In the genomic region with DNA sequence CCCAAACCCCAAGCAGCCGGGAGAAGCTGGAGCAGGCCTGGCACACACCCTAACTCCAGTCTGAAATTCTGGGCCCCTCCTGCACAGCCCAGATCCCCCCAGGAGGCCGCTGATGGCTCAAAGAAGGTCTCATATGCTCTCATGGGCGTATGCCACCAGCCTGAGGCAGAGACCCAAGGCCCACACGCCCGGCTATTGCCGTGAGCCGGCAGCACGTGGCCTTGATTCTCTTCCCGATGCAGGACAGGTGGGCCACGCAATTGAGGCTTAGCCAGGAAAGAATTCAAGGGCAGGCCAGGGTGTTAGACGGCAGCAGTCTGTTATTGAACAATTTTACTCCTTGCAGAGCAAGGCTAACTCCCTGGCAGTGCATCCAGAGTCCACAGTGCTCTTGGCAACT, we compare ENCODE assay signal across 19 cellular contexts. TPM values are rescaled to one million over a fixed set of nuclear protein-coding genes. Genes with fewer than 3 reads are reported as not detected.
A peak's percentile ranks its signal among the peaks of the same experiment; 100 is the strongest.
DNase-seq lines count a peak whose midpoint lies in the region; ATAC-seq, FAIRE-seq and TF ChIP-seq lines count a peak whose summit lies in the region.
"Had no signal": no experiment of that assay in that cellular context is flagged by ENCODE, and none has a peak within 500 bp of the region (broad histone marks: within the 10 kb centered on the region; RNA-seq: fewer than 3 reads in every experiment).

No MANE protein-coding gene starts in this region.

- peak overlapping the region in 4 of 5 donors; percentile 60 to 93 (median 79) for H3K4me3 Mint-ChIP-seq in immature natural killer cell
- H3K4me3 Mint-ChIP-seq: CD8-positive, alpha-beta T cell; IgD-negative memory B cell had no signal

- H3K23ac ChIP-seq in IMR-90 (ENCODE audit: low read depth, low read length): no peak overlapping the region

- H3K27me3 Mint-ChIP-seq in immature natural killer cell (ENCODE audit: low read depth in 3 of 3): peaks cover 2 to 26% (median 7%) of the 10 kb centered on the region in 3 donors

- no peak overlapping the region for H4K5ac ChIP-seq in IMR-90 (ENCODE audit: low read depth, low read length)

- H2AK5ac ChIP-seq in IMR-90 (ENCODE audit: low read depth, low read length): no peak overlapping the region

- H2AK9ac ChIP-seq in IMR-90 (replicated peaks; ENCODE audit: low read depth, low read length, poor library complexity): no peak overlapping the region

- no peak overlapping the region for H2BK20ac ChIP-seq in IMR-90 (ENCODE audit: low read depth, low read length)

- ATAC-seq in IMR-90 (ENCODE audit: low read depth): no peak
- no peak for ATAC-seq in K562
- no peak for ATAC-seq in GM21360 (IDR thresholded peaks at IDR 0.05; ENCODE audit: unreplicated experiment)
- ATAC-seq: CD8-positive, alpha-beta T cell had no signal

- DNase-seq in 8988T (peak; percentile 34), IMR-90 (no peak), K562 (ENCODE audit: extremely low read depth in 1 of 4, low spot score in 3 of 4) (no peak), immature natural killer cell (no peak), putamen (ENCODE audit: low spot score) (no peak), MM.1S (no peak)
- DNase-seq: ACHN; CD8-positive, alpha-beta T cell; GDM1; Karpas-422; NCI-H1694; NCI-H2081; NCI-H748 treated with DMSO at 0.1 percent for 48 hours; SJCRH30 had no signal

- no peaks in the 10 kb centered on the region for H3K79me2 ChIP-seq in K562 (ENCODE audit: control insufficient read depth, insufficient read depth, low read length)
- no peaks in the 10 kb centered on the region for H3K79me2 ChIP-seq in MM.1S (ENCODE audit: low read length)

- H4K91ac ChIP-seq in IMR-90 (ENCODE audit: insufficient read depth, low read depth, low read length): no peak overlapping the region

- H3K36me3 Mint-ChIP-seq in immature natural killer cell: peaks cover 6 to 13% (median 7%) of the 10 kb centered on the region in 3 donors

- no peak overlapping the region for H3K4ac ChIP-seq in IMR-90 (ENCODE audit: low read depth, low read length)

- no TSS peak for BruUV-seq in IMR-90 (replicated peaks; lab: Mats Ljungman, UMichigan)
- no TSS peak for BruUV-seq in K562 (replicated peaks; lab: Mats Ljungman, UMichigan)

- H3K27me3 ChIP-seq in IMR-90 (ENCODE audit: control insufficient read depth, insufficient read depth, low read length): peaks cover 44% of the 10 kb centered on the region
- H3K27me3 ChIP-seq in K562 (ENCODE audit: control insufficient read depth in 2 of 2, insufficient read depth in 2 of 2, low read length in 2 of 2): peaks cover 38 to 55% of the 10 kb centered on the region in 2 experiments; a peak in 4 of 5 replicates
- H3K27me3 ChIP-seq in MM.1S (replicated peaks; ENCODE audit: insufficient read depth, low read length): peaks cover 21% of the 10 kb centered on the region
- H3K27me3 ChIP-seq: BLaER1, SJCRH30 had no signal

- no peaks in the 10 kb centered on the region for H4K20me1 ChIP-seq in IMR-90 (ENCODE audit: insufficient read depth, low read length)
- H4K20me1 ChIP-seq in K562 (replicated peaks; ENCODE audit: control insufficient read depth, insufficient read depth, low read length): peaks cover 13% of the 10 kb centered on the region
- no peaks in the 10 kb centered on the region for H4K20me1 ChIP-seq in MM.1S (ENCODE audit: insufficient read depth, low read length)
- H4K20me1 ChIP-seq: BLaER1 had no signal

- H2BK120ac ChIP-seq in IMR-90 (ENCODE audit: low read depth, low read length): no peak overlapping the region

- H3K4me1 Mint-ChIP-seq in immature natural killer cell: peaks cover 27 to 95% of the 10 kb centered on the region in 2 donors

- H3K27ac ChIP-seq in IMR-90 (ENCODE audit: insufficient read depth, low read length) (no peak overlapping the region), K562 (ENCODE audit: extremely low read depth, low read depth, low read length) (no peak overlapping the region), MM.1S (ENCODE audit: low read length) (no peak overlapping the region)
- H3K27ac ChIP-seq: BLaER1, SJCRH30 had no signal

- FAIRE-seq in K562 (lab: Jason Lieb, UNC): no peak
- FAIRE-seq: H1, HTR-8/SVneo had no signal

- peak overlapping the region in 3 of 6 donors; percentile 55 to 90 (median 76) for H3K27ac Mint-ChIP-seq in immature natural killer cell
- H3K27ac Mint-ChIP-seq: CD8-positive, alpha-beta T cell; IgD-negative memory B cell had no signal

- no peak overlapping the region for H4K8ac ChIP-seq in IMR-90 (ENCODE audit: low read depth in 2 of 2, low read length in 2 of 2)

- H3K4me2 ChIP-seq in IMR-90 (ENCODE audit: low read depth, low read length) (no peak overlapping the region), K562 (ENCODE audit: insufficient read depth, low read length) (no peak overlapping the region), MM.1S (ENCODE audit: low read depth, low read length) (no peak overlapping the region)
- H3K4me2 ChIP-seq: BLaER1 had no signal

- no peaks in the 10 kb centered on the region for H3K79me1 ChIP-seq in IMR-90 (ENCODE audit: low read depth in 1 of 2, low read length in 2 of 2)

- dilution Hi-C loops in IMR-90 (cut with HindIII; ENCODE audit: low sequenced_read_pairs, unreplicated experiment): no loop called here

- H3K9me2 ChIP-seq in MM.1S (replicated peaks; ENCODE audit: insufficient read depth, low read length): no peaks in the 10 kb centered on the region

- no peak for TF ChIP-seq EP300 in K562 (IDR thresholded peaks at IDR 0.05; ENCODE audit: low read length)

- TF ChIP-seq RAD21 in IMR-90 (IDR thresholded peaks at IDR 0.05; ENCODE audit: low read length) (no peak), K562 (CRISPR knock-in tag; conservative IDR thresholded peaks at IDR 0.05 in 1 of 2, IDR thresholded peaks at IDR 0.05 in 1 of 2) (no peak)

- no peaks in the 10 kb centered on the region for H3F3A ChIP-seq in MM.1S (ENCODE audit: insufficient read depth, low read length)

- H3K9me3 Mint-ChIP-seq in immature natural killer cell: peaks cover 10 to 20% (median 12%) of the 10 kb centered on the region in 6 donors

- H3K18ac ChIP-seq in IMR-90 (ENCODE audit: low read depth, low read length): no peak overlapping the region

- H3K56ac ChIP-seq in IMR-90 (ENCODE audit: extremely low read depth, insufficient read depth, low read length): no peak overlapping the region

- no peaks in the 10 kb centered on the region for H3K36me3 ChIP-seq in IMR-90 (ENCODE audit: control insufficient read depth, insufficient read depth, low read length)
- no peaks in the 10 kb centered on the region for H3K36me3 ChIP-seq in K562 (ENCODE audit: control insufficient read depth, insufficient read depth, low read length)
- no peaks in the 10 kb centered on the region for H3K36me3 ChIP-seq in MM.1S (replicated peaks; ENCODE audit: insufficient read depth, low read length)
- H3K36me3 ChIP-seq: BLaER1, SJCRH30 had no signal

- H3K9me3 ChIP-seq in IMR-90 (ENCODE audit: control insufficient read depth, insufficient read depth, low read length) (peaks cover 33% of the 10 kb centered on the region), K562 (replicated peaks; ENCODE audit: control insufficient read depth, insufficient read depth, low read depth, low read length) (peaks cover 21% of the 10 kb centered on the region), MM.1S (replicated peaks; ENCODE audit: insufficient read depth, low read length) (no peaks in the 10 kb centered on the region)

- POLR2A ChIA-PET in IMR-90 (lab: Charles Lee; ENCODE audit: unreplicated experiment) (no interaction called here), K562 (lab: Yijun Ruan, JAX) (interaction anchor here (0.7 to 1.7 kb wide), 2 partner anchors 9 to 63 kb away, joined by 3 to 5 read pairs; no protein-coding TSS in a partner anchor)

- H2BK15ac ChIP-seq in IMR-90 (ENCODE audit: low read depth, low read length): no peak overlapping the region

- H3K4me1 ChIP-seq in IMR-90 (ENCODE audit: control insufficient read depth, insufficient read depth, low read length): no peaks in the 10 kb centered on the region
- peaks cover 0 to 47% of the 10 kb centered on the region in 2 experiments; a peak in 3 of 5 replicates for H3K4me1 ChIP-seq in K562 (replicated peaks in 1 of 2; ENCODE audit: control insufficient read depth in 2 of 2, insufficient read depth in 2 of 2, low read length in 2 of 2)
- H3K4me1 ChIP-seq in MM.1S (ENCODE audit: low read length): no peaks in the 10 kb centered on the region
- H3K4me1 ChIP-seq: SJCRH30 had no signal

- in situ Hi-C loops in IMR-90 (cut with MboI; ENCODE audit: low sequenced_read_pairs): no loop called here
- in situ Hi-C loops in K562 (cut with MboI): no loop called here

- no peak overlapping the region for H3K14ac ChIP-seq in IMR-90 (replicated peaks; ENCODE audit: low read depth, low read length)

- H3K4me3 ChIP-seq in IMR-90 (ENCODE audit: insufficient read depth, low read depth, low read length) (no peak overlapping the region), K562 (no peak overlapping the region), MM.1S (ENCODE audit: low read length) (no peak overlapping the region)
- H3K4me3 ChIP-seq: BLaER1, SJCRH30 had no signal

- intact Hi-C loops in IMR-90 (cut with micrococcal nuclease) (no loop called here), K562 (cut with micrococcal nuclease) (no loop called here)

- H2BK5ac ChIP-seq in IMR-90 (ENCODE audit: low read depth, low read length, poor library complexity, severe bottlenecking): no peak overlapping the region

- TF ChIP-seq CTCF in IMR-90 (conservative IDR thresholded peaks at IDR 0.05; ENCODE audit: low read depth, low read length) (no peak), K562 (IDR thresholded peaks at IDR 0.05 in 2 of 3, conservative IDR thresholded peaks at IDR 0.05 in 1 of 3; ENCODE audit: insufficient read depth in 2 of 3, low read depth in 1 of 3, low read length in 3 of 3) (no peak), MM.1S (IDR thresholded peaks at IDR 0.05; ENCODE audit: low read length) (no peak)

- no peak for TF ChIP-seq POLR2A in IMR-90 (IDR thresholded peaks at IDR 0.05; ENCODE audit: low read depth, low read length)
- no peak for TF ChIP-seq POLR2A in K562 (conservative IDR thresholded peaks at IDR 0.05)

- H3K9me1 ChIP-seq in IMR-90 (ENCODE audit: insufficient read depth, low read length): no peaks in the 10 kb centered on the region
- no peaks in the 10 kb centered on the region for H3K9me1 ChIP-seq in K562 (ENCODE audit: control insufficient read depth, insufficient read depth, low read length)

- H2AFZ ChIP-seq in IMR-90 (replicated peaks; ENCODE audit: low read length, poor library complexity): peak overlapping the region; percentile 11
- H2AFZ ChIP-seq in K562 (ENCODE audit: low read depth, low read length): no peak overlapping the region
- no peak overlapping the region for H2AFZ ChIP-seq in MM.1S (ENCODE audit: low read length)

- H3K9ac ChIP-seq in IMR-90 (ENCODE audit: low read depth, low read length) (no peak overlapping the region), K562 (ENCODE audit: insufficient read depth in 1 of 2, low read depth in 2 of 2, low read length in 2 of 2) (no peak overlapping the region), MM.1S (ENCODE audit: low read length) (no peak overlapping the region)
- H3K9ac ChIP-seq: BLaER1 had no signal

- 43% methylated on average over 5 of the region's 11 CpGs; no CpG with 5 or more reads in 1 of the 2 experiments for WGBS in IMR-90 (ENCODE audit: extremely low coverage in 2 of 2, insufficient read length in 1 of 2), 2 experiments
- 18% methylated on average over 11 of the region's 11 CpGs for WGBS in K562 (ENCODE audit: insufficient coverage, low coverage, missing lambda C conversion rate)

- CTCF ChIA-PET in IMR-90 (lab: Yijun Ruan, JAX) (no interaction called here), K562 (lab: Yijun Ruan, JAX; ENCODE audit: low intra/inter-chr PET ratio) (no interaction called here)

RNA-seq across cellular contexts. Expression of gene ZC3H18, which starts 29.1 kb away (rescaled TPM):
- total RNA-seq in IMR-90 (2012; rRNA removed) (3.4 and 4.2 TPM in 2 replicates), K562 (2014; rRNA removed) (26.9 and 35.1 TPM in 2 replicates), K562 (2014; rRNA removed; fragmentation: Illumina TruSeq; extraction: Trizol) (16.0 and 16.3 TPM in 2 replicates), K562 (2015; rRNA removed; fragmentation: Illumina TruSeq; extraction: Trizol) (31.1 and 33.9 TPM in 2 replicates), K562 (2021) (81.3 and 88.7 TPM in 2 replicates)
- polyA plus RNA-seq in IMR-90 (2012; rRNA removed) (21.3 and 22.7 TPM in 2 replicates), K562 (2011; rRNA removed) (12.5 and 15.8 TPM in 2 replicates), K562 (2014; fragmentation: Illumina TruSeq; extraction: Trizol) (60.7 and 65.3 TPM in 2 replicates), K562 (2014; fragmentation: Nextera tagmentation; extraction: Ambion mirVana) (1 to 10 TPM; 1.7 to 2.0 TPM), K562 (2014; rRNA removed) (37.1 and 49.2 TPM in 2 replicates), immature natural killer cell (10 to 100 TPM in 1 of 3 donors, 1 to 10 TPM in 2; 1.0 to 29.0 (median 8.7) TPM)
- polyA plus RNA-seq in IMR-90 (2012; cell fraction: cytosol; rRNA removed): 15.4 and 23.2 TPM in 2 replicates
- 64.2 and 65.2 TPM in 2 replicates for polyA plus RNA-seq in IMR-90 (2012; cell fraction: nucleus; rRNA removed; ENCODE audit: low replicate concordance)
- 74.4 and 112 TPM in 2 replicates for total RNA-seq in K562 (2011; cell fraction: chromatin; rRNA removed; ENCODE audit: low replicate concordance)
- total RNA-seq in K562 (2011; cell fraction: nucleolus; rRNA removed): 51.3 and 61.4 TPM in 2 replicates
- total RNA-seq in K562 (2011; cell fraction: nucleoplasm; rRNA removed): 61.1 and 63.4 TPM in 2 replicates
- 10.1 and 15.8 TPM in 2 replicates for polyA plus RNA-seq in K562 (2011; cell fraction: cytosol; rRNA removed)
- polyA plus RNA-seq in K562 (2011; cell fraction: nucleus; rRNA removed): 43.3 and 65.6 TPM in 2 replicates
- 57.6 and 59.2 TPM in 2 replicates for polyA plus RNA-seq in K562 (2012)
- 7.9 and 9.1 TPM in 2 replicates for polyA minus RNA-seq in K562 (2011; rRNA and poly(A)+ RNA removed)
- 23.7 and 30.6 TPM in 2 replicates for polyA minus RNA-seq in K562 (2011; cell fraction: cytosol; rRNA and poly(A)+ RNA removed)
- 17.5 and 19.1 TPM in 2 replicates for polyA minus RNA-seq in K562 (2011; cell fraction: nucleus; rRNA and poly(A)+ RNA removed)
